19 cellular contexts compared by ENCODE assay signal in the genomic region with DNA sequence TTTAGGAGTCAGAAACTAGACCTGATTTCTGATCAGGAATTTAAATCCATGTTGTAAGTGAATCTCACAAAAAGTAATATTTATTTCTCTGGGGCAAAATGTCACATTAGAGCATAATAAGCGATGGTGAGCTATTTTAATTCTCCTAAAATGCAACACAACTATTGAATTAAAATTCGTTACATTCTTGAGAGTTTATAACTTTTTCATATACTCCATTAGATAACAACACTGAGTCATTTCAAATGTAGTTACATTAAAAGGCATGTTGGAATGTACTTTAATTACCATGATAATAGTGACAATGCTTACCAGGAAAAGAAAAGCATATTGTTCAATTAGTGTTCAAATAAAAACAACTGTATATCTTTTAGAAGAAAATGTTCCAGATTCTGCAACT.
"Had no signal": no experiment of that assay in that cellular context is flagged by ENCODE, and none has a peak within 500 bp of the region (broad histone marks: within the 10 kb centered on the region; RNA-seq: fewer than 3 reads in every experiment).

No MANE protein-coding gene starts in this region.

- H3K4me1 ChIP-seq: SJSA1 had no signal

- DNase-seq: Kasumi-1, MM.1S, NCI-H1092 treated with DMSO at 0.1 percent for 48 hours, NCI-H1436, NCI-H187, NCI-H2029, NCI-H2081 treated with DMSO at 0.1 percent for 48 hours, NCI-H2171 treated with DMSO at 0.1 percent for 48 hours, NCI-H510A, NCI-H524 treated with DMSO at 0.1 percent for 48 hours, NCI-H69, NCI-H774, Right ventricle myocardium superior, RPMI8226, SIG-M5 had no signal

- H3K27me3 ChIP-seq: SJSA1 had no signal

- H3K9ac ChIP-seq: KMS-11 had no signal

- H3K27ac ChIP-seq: KMS-11, SJSA1, SK-N-MC had no signal

- H3K4me3 ChIP-seq: K562, SJSA1, SK-N-MC had no signal

- H3K36me3 ChIP-seq: SJSA1 had no signal

- H3K9me3 ChIP-seq: SJSA1 had no signal

- ATAC-seq: K562 had no signal

- H3K4me2 ChIP-seq: KMS-11 had no signal
